ENCODE assay signal across 8 cellular contexts in genomic region chr18:6729247-6730091, GRCh38. TPM values are rescaled to one million over a fixed set of nuclear protein-coding genes. Genes with fewer than 3 reads are reported as not detected.
A peak's percentile ranks its signal among the peaks of the same experiment; 100 is the strongest.
DNase-seq lines count a peak whose midpoint lies in the region; ATAC-seq and TF ChIP-seq lines count a peak whose summit lies in the region.

Gene ARHGAP28, plus strand, starts transcription at chr18:6729716. Its CDS starts 106 bp downstream, at chr18:6729822.

- intact Hi-C loops in dorsolateral prefrontal cortex (cut with DNase I), result no loop called here

- H3K27ac Mint-ChIP-seq in stimulated activated naive B cell treated with anti-CD40 and anti-IgM and Interleukin-4, amounts not matched to agents 10 μg/mL and 1 μg/mL and 100 μg/mL, for 72 hours, result no peak within 1 kb of the TSS

- H3K36me3 Mint-ChIP-seq in stimulated activated naive B cell treated with anti-CD40 and anti-IgM and Interleukin-4, amounts not matched to agents 10 μg/mL and 1 μg/mL and 100 μg/mL, for 72 hours, result no peaks in the 10 kb centered on the region

- H3K4me1 ChIP-seq in SJSA1 (replicated peaks), result 0 out of 2 replicates have a peak, but pooled peaks cover 4% of the 10 kb centered on the region

- peak; percentile 28; the same call in 1 of the 2 replicates for TF ChIP-seq CTCF in BJ (IDR thresholded peaks at IDR 0.05; ENCODE audit: insufficient read depth, low read depth, low read length)
- peak in 22 of 56 donors; percentile 8 to 38 (median 18) for TF ChIP-seq CTCF in dorsolateral prefrontal cortex (IDR thresholded peaks at IDR 0.05 in 54 of 56, conservative IDR thresholded peaks at IDR 0.05 in 2 of 56; ENCODE audit: low read depth in 1 of 56, partially characterized antibody in 56 of 56)

- H3K36me3 ChIP-seq in BJ (ENCODE audit: control insufficient read depth, insufficient read depth, low read length) (no peaks in the 10 kb centered on the region), SJSA1 (no peaks in the 10 kb centered on the region)

- H3K27ac ChIP-seq in SJSA1 (no peak within 1 kb of the TSS), dorsolateral prefrontal cortex (peak within 1 kb of the TSS in 50 of 59 donors; percentile 10 to 89 (median 74))

- DNase-seq in BJ (ENCODE audit: low read depth) (peak; percentile 77), HuH-7 (ENCODE audit: low spot score) (peak; percentile 22), SJSA1 (ENCODE audit: low read depth in 1 of 2, low spot score in 2 of 2) (peak; percentile 88 to 93), dorsolateral prefrontal cortex (peak; percentile 24 to 75 (median 64)), left lobe of liver (ENCODE audit: low spot score) (peak; percentile 68)
- peak; percentile 9 for DNase-seq in stimulated activated naive B cell treated with anti-CD40 and anti-IgM and Interleukin-4, amounts not matched to agents 10 μg/mL and 1 μg/mL and 100 μg/mL, for 72 hours

- CTCF ChIA-PET in BJ (lab: Yijun Ruan, JAX), result interaction anchor here (1.0 to 4.2 kb wide), 3 partner anchors 101 to 157 kb away, joined by 3 to 14 read pairs (median 3); no protein-coding TSS in a partner anchor

- H3K27me3 ChIP-seq in BJ (ENCODE audit: control insufficient read depth, insufficient read depth, low read length), result no peaks in the 10 kb centered on the region
- no peaks in the 10 kb centered on the region for H3K27me3 ChIP-seq in SJSA1 (replicated peaks)
- peaks cover 0 to 11% (median 0%) of the 10 kb centered on the region in 45 donors for H3K27me3 ChIP-seq in dorsolateral prefrontal cortex

- no peaks in the 10 kb centered on the region for H3K9me3 ChIP-seq in SJSA1 (replicated peaks)

- peak within 1 kb of the TSS; percentile 70 to 77 for H3K4me3 Mint-ChIP-seq in stimulated activated naive B cell treated with anti-CD40 and anti-IgM and Interleukin-4, amounts not matched to agents 10 μg/mL and 1 μg/mL and 100 μg/mL, for 72 hours

- POLR2A ChIA-PET in BJ (lab: Charles Lee), result no interaction called here

- no peaks in the 10 kb centered on the region for H3K9me3 Mint-ChIP-seq in stimulated activated naive B cell treated with anti-CD40 and anti-IgM and Interleukin-4, amounts not matched to agents 10 μg/mL and 1 μg/mL and 100 μg/mL, for 72 hours

- H3K4me1 Mint-ChIP-seq in stimulated activated naive B cell treated with anti-CD40 and anti-IgM and Interleukin-4, amounts not matched to agents 10 μg/mL and 1 μg/mL and 100 μg/mL, for 72 hours, result peaks cover 7 to 8% of the 10 kb centered on the region in 2 donors

- H3K27me3 Mint-ChIP-seq in stimulated activated naive B cell treated with anti-CD40 and anti-IgM and Interleukin-4, amounts not matched to agents 10 μg/mL and 1 μg/mL and 100 μg/mL, for 72 hours, result peaks cover 30 to 43% of the 10 kb centered on the region in 2 donors

- ATAC-seq in GM19023 (IDR thresholded peaks at IDR 0.05; ENCODE audit: unreplicated experiment) (peak; percentile 48), left lobe of liver (peak; percentile 94), GM21619 (IDR thresholded peaks at IDR 0.05; ENCODE audit: unreplicated experiment) (no peak)
- peak; percentile 56 to 70 for ATAC-seq in stimulated activated naive B cell treated with anti-CD40 and anti-IgM and Interleukin-4, amounts not matched to agents 10 μg/mL and 1 μg/mL and 100 μg/mL, for 72 hours (replicated peaks)

- H3K4me3 ChIP-seq in BJ (ENCODE audit: low read depth, low read length) (peak within 1 kb of the TSS; percentile 77), SJSA1 (peak within 1 kb of the TSS; percentile 56), dorsolateral prefrontal cortex (peak within 1 kb of the TSS; percentile 36 to 78 (median 63))

RNA-seq across cellular contexts. Expression of gene ARHGAP28, which starts in this region (rescaled TPM):
- polyA plus RNA-seq in BJ (2011; rRNA removed), result 5.3 and 9.5 TPM in 2 replicates
- 7.9 and 9.6 TPM in 2 replicates for polyA minus RNA-seq in BJ (2011; rRNA and poly(A)+ RNA removed)
- total RNA-seq in SJSA1 (2014; rRNA removed; shearing (Covaris generic)), result 0.41 and 1.9 TPM in 2 replicates
- total RNA-seq in dorsolateral prefrontal cortex (1 to 10 TPM; 1.1 to 10.0 (median 4.5) TPM), left lobe of liver (0.68 TPM)

Comparison
In these comparisons a context has a peak if more than half of its experiments do, and no peak if none do; other contexts are left out.
1. Peak in DNase-seq and ATAC-seq in left lobe of liver; RNA of the gene not detected or under 1 TPM.
2. DNase-seq: peak in every context shown above with its lines; median percentile 90 in SJSA1; 77 in BJ; 68 in left lobe of liver; 64 in dorsolateral prefrontal cortex; 22 in HuH-7; 9 in stimulated activated naive B cell treated with anti-CD40 and anti-IgM and Interleukin-4, amounts not matched to agents 10 μg/mL and 1 μg/mL and 100 μg/mL, for 72 hours.